ENCODE assay signal across 1 cellular context in the genomic region with DNA sequence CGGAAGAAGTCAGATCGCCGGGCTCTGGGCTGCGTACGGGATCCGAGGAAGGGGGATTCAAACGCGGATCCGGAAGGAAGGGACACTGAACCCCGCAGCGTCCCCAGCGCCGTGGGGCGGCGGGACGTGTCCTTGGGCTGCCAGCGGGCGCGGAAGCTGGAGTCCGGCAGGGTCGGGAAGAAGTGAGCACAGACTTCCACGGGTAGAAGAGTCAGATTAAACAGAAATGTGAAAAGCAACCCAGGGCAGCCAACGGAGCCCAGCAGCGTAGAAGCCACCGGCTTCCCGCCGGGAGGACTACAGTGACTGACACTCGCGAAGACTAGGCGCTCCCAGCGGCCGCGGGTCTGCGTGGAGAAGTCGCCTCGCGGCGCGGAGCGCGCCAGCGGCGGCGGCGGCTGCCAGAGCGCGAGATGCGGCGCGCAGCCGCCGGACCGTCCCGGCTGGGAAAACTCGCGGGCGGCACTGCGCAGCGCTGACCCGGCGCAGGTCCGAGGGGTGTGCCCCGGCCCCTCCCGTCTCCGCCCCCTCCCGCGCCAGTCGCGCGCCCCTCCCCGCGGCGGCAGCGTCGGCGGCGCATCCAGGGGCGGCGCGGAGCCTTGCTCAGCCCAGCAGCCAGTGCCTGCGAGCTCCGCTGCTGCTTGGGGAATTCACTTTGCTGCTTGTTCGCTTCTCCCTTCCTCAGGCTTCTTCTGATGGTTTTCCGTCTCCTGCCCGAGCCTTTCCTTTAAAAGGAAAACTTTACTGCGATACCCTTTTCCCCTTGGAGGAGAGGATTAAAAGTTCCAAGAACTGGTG.
A peak's percentile ranks its signal among the peaks of the same experiment; 100 is the strongest.
TF ChIP-seq lines count a peak whose summit lies in the region.

A gene (plus strand): TSS at position 618 of the 798 bp plus-strand sequence. CDS start 239 bp downstream, outside the sequence.

TF ChIP-seq in H1, 55 proteins besides CTCF, POLR2A, EP300 and RAD21:
- TF ChIP-seq TAF1 (IDR thresholded peaks at IDR 0.05; ENCODE audit: low read depth, low read length), result no peak
- peak; percentile 14 for TF ChIP-seq EZH2 (IDR thresholded peaks at IDR 0.05; ENCODE audit: low read depth, low read length, severe bottlenecking)
- no peak for TF ChIP-seq EGR1 (IDR thresholded peaks at IDR 0.05; ENCODE audit: borderline replicate concordance, low read depth, low read length)
- no peak for TF ChIP-seq RNF2 (IDR thresholded peaks at IDR 0.05; ENCODE audit: borderline replicate concordance, low read depth, low read length, missing control alignments, poor library complexity, severe bottlenecking)
- no peak for TF ChIP-seq TEAD4 (IDR thresholded peaks at IDR 0.05; ENCODE audit: low read depth, low read length)
- TF ChIP-seq NRF1 (IDR thresholded peaks at IDR 0.05; ENCODE audit: low read depth, low read length), result peak; percentile 27; the same call in 1 of the 2 replicates
- TF ChIP-seq BACH1 (IDR thresholded peaks at IDR 0.05; ENCODE audit: low read length), result peak; percentile 15; the same call in 1 of the 2 replicates
- TF ChIP-seq SUZ12 (IDR thresholded peaks at IDR 0.05; ENCODE audit: low read length), result peak; percentile 46
- no peak for TF ChIP-seq TAF7 (optimal IDR thresholded peaks at IDR 0.05; ENCODE audit: borderline replicate concordance, low read depth, low read length)
- no peak for TF ChIP-seq POU5F1 (IDR thresholded peaks at IDR 0.05; ENCODE audit: low read depth, low read length)
- TF ChIP-seq CHD1 (IDR thresholded peaks at IDR 0.05; ENCODE audit: low read depth, low read length), result no peak
- TF ChIP-seq ZNF274 (IDR thresholded peaks at IDR 0.05; ENCODE audit: borderline replicate concordance, extremely low read depth, low read length), result no peak
- no peak for TF ChIP-seq SIN3A (conservative IDR thresholded peaks at IDR 0.05 in 1 of 2, IDR thresholded peaks at IDR 0.05 in 1 of 2; ENCODE audit: low read depth in 1 of 2, low read length in 2 of 2)
- no peak for TF ChIP-seq PHF8 (conservative IDR thresholded peaks at IDR 0.05; ENCODE audit: low read depth, low read length)
- TF ChIP-seq CBX8 (IDR thresholded peaks at IDR 0.05; ENCODE audit: borderline replicate concordance, low read depth, low read length), result no peak
- TF ChIP-seq, protein P1, sequence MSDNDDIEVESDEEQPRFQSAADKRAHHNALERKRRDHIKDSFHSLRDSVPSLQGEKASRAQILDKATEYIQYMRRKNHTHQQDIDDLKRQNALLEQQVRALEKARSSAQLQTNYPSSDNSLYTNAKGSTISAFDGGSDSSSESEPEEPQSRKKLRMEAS (IDR thresholded peaks at IDR 0.05), result no peak
- TF ChIP-seq SIRT6 (IDR thresholded peaks at IDR 0.05; ENCODE audit: low read length), result no peak
- TF ChIP-seq GTF2F1 (IDR thresholded peaks at IDR 0.05; ENCODE audit: borderline replicate concordance, low read depth, low read length), result no peak
- TF ChIP-seq KDM4A (IDR thresholded peaks at IDR 0.05; ENCODE audit: low read depth, low read length, severe bottlenecking), result peak; percentile 65
- TF ChIP-seq SP2 (IDR thresholded peaks at IDR 0.05; ENCODE audit: low read length), result no peak
- no peak for TF ChIP-seq CTBP2 (IDR thresholded peaks at IDR 0.05; ENCODE audit: borderline replicate concordance, insufficient read depth, insufficient read length, low read length)
- peak; percentile 64 for TF ChIP-seq ASH2L (IDR thresholded peaks at IDR 0.05; ENCODE audit: low read length)
- TF ChIP-seq YY1 (IDR thresholded peaks at IDR 0.05; ENCODE audit: low read depth, low read length), result no peak
- TF ChIP-seq BRCA1 (IDR thresholded peaks at IDR 0.05; ENCODE audit: low read depth, low read length), result no peak
- TF ChIP-seq HDAC2 (IDR thresholded peaks at IDR 0.05; ENCODE audit: borderline replicate concordance in 1 of 2, low read depth in 2 of 2, low read length in 2 of 2), result no peak
- TF ChIP-seq, protein P2, sequence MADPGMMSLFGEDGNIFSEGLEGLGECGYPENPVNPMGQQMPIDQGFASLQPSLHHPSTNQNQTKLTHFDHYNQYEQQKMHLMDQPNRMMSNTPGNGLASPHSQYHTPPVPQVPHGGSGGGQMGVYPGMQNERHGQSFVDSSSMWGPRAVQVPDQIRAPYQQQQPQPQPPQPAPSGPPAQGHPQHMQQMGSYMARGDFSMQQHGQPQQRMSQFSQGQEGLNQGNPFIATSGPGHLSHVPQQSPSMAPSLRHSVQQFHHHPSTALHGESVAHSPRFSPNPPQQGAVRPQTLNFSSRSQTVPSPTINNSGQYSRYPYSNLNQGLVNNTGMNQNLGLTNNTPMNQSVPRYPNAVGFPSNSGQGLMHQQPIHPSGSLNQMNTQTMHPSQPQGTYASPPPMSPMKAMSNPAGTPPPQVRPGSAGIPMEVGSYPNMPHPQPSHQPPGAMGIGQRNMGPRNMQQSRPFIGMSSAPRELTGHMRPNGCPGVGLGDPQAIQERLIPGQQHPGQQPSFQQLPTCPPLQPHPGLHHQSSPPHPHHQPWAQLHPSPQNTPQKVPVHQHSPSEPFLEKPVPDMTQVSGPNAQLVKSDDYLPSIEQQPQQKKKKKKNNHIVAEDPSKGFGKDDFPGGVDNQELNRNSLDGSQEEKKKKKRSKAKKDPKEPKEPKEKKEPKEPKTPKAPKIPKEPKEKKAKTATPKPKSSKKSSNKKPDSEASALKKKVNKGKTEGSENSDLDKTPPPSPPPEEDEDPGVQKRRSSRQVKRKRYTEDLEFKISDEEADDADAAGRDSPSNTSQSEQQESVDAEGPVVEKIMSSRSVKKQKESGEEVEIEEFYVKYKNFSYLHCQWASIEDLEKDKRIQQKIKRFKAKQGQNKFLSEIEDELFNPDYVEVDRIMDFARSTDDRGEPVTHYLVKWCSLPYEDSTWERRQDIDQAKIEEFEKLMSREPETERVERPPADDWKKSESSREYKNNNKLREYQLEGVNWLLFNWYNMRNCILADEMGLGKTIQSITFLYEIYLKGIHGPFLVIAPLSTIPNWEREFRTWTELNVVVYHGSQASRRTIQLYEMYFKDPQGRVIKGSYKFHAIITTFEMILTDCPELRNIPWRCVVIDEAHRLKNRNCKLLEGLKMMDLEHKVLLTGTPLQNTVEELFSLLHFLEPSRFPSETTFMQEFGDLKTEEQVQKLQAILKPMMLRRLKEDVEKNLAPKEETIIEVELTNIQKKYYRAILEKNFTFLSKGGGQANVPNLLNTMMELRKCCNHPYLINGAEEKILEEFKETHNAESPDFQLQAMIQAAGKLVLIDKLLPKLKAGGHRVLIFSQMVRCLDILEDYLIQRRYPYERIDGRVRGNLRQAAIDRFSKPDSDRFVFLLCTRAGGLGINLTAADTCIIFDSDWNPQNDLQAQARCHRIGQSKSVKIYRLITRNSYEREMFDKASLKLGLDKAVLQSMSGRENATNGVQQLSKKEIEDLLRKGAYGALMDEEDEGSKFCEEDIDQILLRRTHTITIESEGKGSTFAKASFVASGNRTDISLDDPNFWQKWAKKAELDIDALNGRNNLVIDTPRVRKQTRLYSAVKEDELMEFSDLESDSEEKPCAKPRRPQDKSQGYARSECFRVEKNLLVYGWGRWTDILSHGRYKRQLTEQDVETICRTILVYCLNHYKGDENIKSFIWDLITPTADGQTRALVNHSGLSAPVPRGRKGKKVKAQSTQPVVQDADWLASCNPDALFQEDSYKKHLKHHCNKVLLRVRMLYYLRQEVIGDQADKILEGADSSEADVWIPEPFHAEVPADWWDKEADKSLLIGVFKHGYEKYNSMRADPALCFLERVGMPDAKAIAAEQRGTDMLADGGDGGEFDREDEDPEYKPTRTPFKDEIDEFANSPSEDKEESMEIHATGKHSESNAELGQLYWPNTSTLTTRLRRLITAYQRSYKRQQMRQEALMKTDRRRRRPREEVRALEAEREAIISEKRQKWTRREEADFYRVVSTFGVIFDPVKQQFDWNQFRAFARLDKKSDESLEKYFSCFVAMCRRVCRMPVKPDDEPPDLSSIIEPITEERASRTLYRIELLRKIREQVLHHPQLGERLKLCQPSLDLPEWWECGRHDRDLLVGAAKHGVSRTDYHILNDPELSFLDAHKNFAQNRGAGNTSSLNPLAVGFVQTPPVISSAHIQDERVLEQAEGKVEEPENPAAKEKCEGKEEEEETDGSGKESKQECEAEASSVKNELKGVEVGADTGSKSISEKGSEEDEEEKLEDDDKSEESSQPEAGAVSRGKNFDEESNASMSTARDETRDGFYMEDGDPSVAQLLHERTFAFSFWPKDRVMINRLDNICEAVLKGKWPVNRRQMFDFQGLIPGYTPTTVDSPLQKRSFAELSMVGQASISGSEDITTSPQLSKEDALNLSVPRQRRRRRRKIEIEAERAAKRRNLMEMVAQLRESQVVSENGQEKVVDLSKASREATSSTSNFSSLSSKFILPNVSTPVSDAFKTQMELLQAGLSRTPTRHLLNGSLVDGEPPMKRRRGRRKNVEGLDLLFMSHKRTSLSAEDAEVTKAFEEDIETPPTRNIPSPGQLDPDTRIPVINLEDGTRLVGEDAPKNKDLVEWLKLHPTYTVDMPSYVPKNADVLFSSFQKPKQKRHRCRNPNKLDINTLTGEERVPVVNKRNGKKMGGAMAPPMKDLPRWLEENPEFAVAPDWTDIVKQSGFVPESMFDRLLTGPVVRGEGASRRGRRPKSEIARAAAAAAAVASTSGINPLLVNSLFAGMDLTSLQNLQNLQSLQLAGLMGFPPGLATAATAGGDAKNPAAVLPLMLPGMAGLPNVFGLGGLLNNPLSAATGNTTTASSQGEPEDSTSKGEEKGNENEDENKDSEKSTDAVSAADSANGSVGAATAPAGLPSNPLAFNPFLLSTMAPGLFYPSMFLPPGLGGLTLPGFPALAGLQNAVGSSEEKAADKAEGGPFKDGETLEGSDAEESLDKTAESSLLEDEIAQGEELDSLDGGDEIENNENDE (IDR thresholded peaks at IDR 0.05; ENCODE audit: insufficient replicate concordance, low read length), result no peak
TF ChIP-seq in H1: peak in this region for 6.
